ENCODE assay signal across 25 cellular contexts in the genomic region with DNA sequence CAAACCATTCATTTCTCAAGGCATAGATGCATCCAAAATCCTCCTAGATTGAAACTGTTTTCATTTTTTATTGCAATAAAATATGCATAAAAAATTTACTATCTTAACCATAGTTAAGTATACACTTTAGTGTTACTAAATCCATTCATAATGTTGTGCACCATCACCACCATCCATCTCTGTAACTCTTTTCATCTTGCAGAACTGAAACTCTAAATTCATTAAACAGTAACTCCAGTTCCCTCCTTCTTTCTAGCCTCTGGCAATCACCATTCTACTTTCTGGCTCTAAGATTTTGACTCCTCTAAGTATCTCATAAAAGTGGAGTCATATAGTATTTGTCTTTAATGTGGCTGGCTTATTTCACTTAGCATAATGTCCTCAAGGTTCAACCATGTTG.
DNase-seq lines count a peak whose midpoint lies in the region; ATAC-seq, FAIRE-seq and TF ChIP-seq lines count a peak whose summit lies in the region.
"Had no signal": no experiment of that assay in that cellular context is flagged by ENCODE, and none has a peak within 500 bp of the region (broad histone marks: within the 10 kb centered on the region; RNA-seq: fewer than 3 reads in every experiment).

No MANE protein-coding gene starts in this region.

- peak; percentile 80 for FAIRE-seq in GM18507 (lab: Jason Lieb, UNC)
- FAIRE-seq: bronchial epithelial cell, H1 had no signal

- DNase-seq in GM18507 (ENCODE audit: extremely low spot score, insufficient read length, low read depth) (no peak), left lung (no peak), HK-2 (ENCODE audit: unreplicated experiment) (no peak)
- no peak for DNase-seq in activated T-cell treated with anti-CD3 and anti-CD28 coated beads, Interleukin-2, amount 50 U/mL, for 48 hours
- DNase-seq in activated CD4-positive, alpha-beta T cell treated with anti-CD3 and anti-CD28 coated beads, Interleukin-2, amount 10 ng/mL, durations not matched to agents 24 days and 14 days, result no peak
- DNase-seq: 8988T; activated CD8-positive, alpha-beta memory T cell treated with anti-CD3 and anti-CD28 coated beads, Interleukin-2, amount 50 U/mL, for 48 hours; activated gamma-delta T cell; adrenal gland; Caco-2; EL; immature natural killer cell; KBM-7; mucosa of descending colon; NCI-H2029; NCI-H510A; stimulated activated CD4-positive, alpha-beta T cell treated with anti-CD3 and anti-CD28 coated beads, Interleukin-4, amount 100 ng/mL, for 4 hours; SW 1271 had no signal

- no peaks in the 10 kb centered on the region for H3K36me3 Mint-ChIP-seq in activated CD4-positive, alpha-beta T cell treated with anti-CD3 and anti-CD28 coated beads, Interleukin-2, amount 10 ng/mL, durations not matched to agents 24 days and 14 days (ENCODE audit: low read depth)

- no peaks in the 10 kb centered on the region for H3K36me3 ChIP-seq in left lung
- H3K36me3 ChIP-seq: adrenal gland had no signal

- H3K9me3 ChIP-seq in left lung, result no peaks in the 10 kb centered on the region
- H3K9me3 ChIP-seq: adrenal gland, mucosa of descending colon had no signal

- H3K4me3 ChIP-seq in left lung, result no peak overlapping the region
- H3K4me3 ChIP-seq: adrenal gland, mucosa of descending colon had no signal

- H3K27me3 ChIP-seq in left lung, result no peaks in the 10 kb centered on the region
- H3K27me3 ChIP-seq: adrenal gland had no signal

- H3K9me3 Mint-ChIP-seq in activated CD4-positive, alpha-beta T cell treated with anti-CD3 and anti-CD28 coated beads, Interleukin-2, amount 10 ng/mL, durations not matched to agents 24 days and 14 days, result no peaks in the 10 kb centered on the region
- H3K9me3 Mint-ChIP-seq: dendritic cell treated with granulocyte-macrophage colony-stimulating factor and Interleukin-4, amounts not matched to agents 40 ng/mL and 50 ng/mL, for 4 days had no signal

- no peaks in the 10 kb centered on the region for H3K4me1 Mint-ChIP-seq in activated CD4-positive, alpha-beta T cell treated with anti-CD3 and anti-CD28 coated beads, Interleukin-2, amount 10 ng/mL, durations not matched to agents 24 days and 14 days
- H3K4me1 Mint-ChIP-seq: B cell, immature natural killer cell had no signal

- peak; percentile 95 for ATAC-seq in GM19463 (IDR thresholded peaks at IDR 0.05; ENCODE audit: unreplicated experiment)
- ATAC-seq in HG02840 (IDR thresholded peaks at IDR 0.05; ENCODE audit: low FRiP score, unreplicated experiment), result peak; percentile 75
- ATAC-seq in HG03432 (IDR thresholded peaks at IDR 0.05; ENCODE audit: unreplicated experiment), result peak; percentile 85
- ATAC-seq in left lung, result no peak
- ATAC-seq: mucosa of descending colon had no signal

- TF ChIP-seq CTCF in left lung (IDR thresholded peaks at IDR 0.05), result no peak

- no peaks in the 10 kb centered on the region for H3K4me1 ChIP-seq in left lung
- H3K4me1 ChIP-seq: adrenal gland had no signal

- no peaks in the 10 kb centered on the region for H3K27me3 Mint-ChIP-seq in activated CD4-positive, alpha-beta T cell treated with anti-CD3 and anti-CD28 coated beads, Interleukin-2, amount 10 ng/mL, durations not matched to agents 24 days and 14 days
- H3K27me3 Mint-ChIP-seq: B cell; dendritic cell treated with granulocyte-macrophage colony-stimulating factor and Interleukin-4, amounts not matched to agents 40 ng/mL and 50 ng/mL, for 4 days had no signal

- intact Hi-C loops in left lung (cut with DNase I), result no loop called here
- intact Hi-C loops in activated CD4-positive, alpha-beta T cell treated with anti-CD3 and anti-CD28 coated beads, Interleukin-2, amount 10 ng/mL, durations not matched to agents 24 days and 14 days (cut with micrococcal nuclease), result no loop called here

- no peak overlapping the region for H3K27ac ChIP-seq in left lung
- H3K27ac ChIP-seq: adrenal gland had no signal

- H3K4me3 Mint-ChIP-seq in activated CD4-positive, alpha-beta T cell treated with anti-CD3 and anti-CD28 coated beads, Interleukin-2, amount 10 ng/mL, durations not matched to agents 24 days and 14 days, result no peak overlapping the region
- H3K4me3 Mint-ChIP-seq: B cell; dendritic cell treated with granulocyte-macrophage colony-stimulating factor and Interleukin-4, amounts not matched to agents 40 ng/mL and 50 ng/mL, for 4 days; immature natural killer cell had no signal

- H3K27ac Mint-ChIP-seq in activated CD4-positive, alpha-beta T cell treated with anti-CD3 and anti-CD28 coated beads, Interleukin-2, amount 10 ng/mL, durations not matched to agents 24 days and 14 days, result no peak overlapping the region
- H3K27ac Mint-ChIP-seq: B cell; dendritic cell treated with granulocyte-macrophage colony-stimulating factor and Interleukin-4, amounts not matched to agents 40 ng/mL and 50 ng/mL, for 4 days; immature natural killer cell had no signal
